In the genomic region with DNA sequence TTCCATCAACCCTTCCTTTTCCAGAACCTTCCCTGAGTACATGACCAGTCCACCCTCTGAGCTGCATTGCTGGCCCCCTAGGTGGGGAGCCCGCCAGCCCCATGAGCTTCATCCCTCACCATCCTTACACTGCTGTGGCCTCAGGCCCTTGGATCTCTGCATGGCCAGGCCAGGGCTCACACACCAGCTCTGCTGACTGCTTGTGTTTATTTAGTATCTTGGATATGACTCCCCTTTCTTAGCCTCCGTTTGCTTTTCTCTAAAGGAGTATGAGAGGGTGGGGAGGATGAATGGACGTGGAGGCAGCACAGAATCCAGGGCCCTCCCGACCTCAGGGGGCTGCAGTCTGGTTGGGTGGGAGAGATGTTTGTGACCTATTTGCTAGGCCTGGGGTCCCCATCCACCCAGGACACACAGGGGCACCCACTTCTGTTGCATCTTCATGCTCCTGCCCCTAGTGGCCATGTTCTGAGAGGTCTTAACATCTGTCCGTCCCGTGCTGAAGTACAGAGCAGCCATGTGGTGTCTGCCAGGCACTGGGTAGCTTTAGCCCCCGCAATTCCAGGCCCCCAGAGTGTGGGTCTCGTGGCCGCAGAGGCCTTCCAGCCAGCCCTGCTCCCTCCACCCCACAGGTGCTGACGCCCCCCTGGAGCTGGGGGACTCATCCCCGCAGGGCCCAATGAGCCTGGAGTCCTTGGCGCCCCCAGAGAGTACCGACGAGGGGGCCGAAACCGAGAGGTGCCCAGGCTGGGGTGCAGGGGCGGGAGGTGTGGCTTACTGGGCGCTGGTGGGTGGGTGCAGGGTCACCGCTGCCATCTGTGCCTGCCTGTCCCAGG, we compare ENCODE assay signal across 7 cellular contexts. TPM values are rescaled to one million over a fixed set of nuclear protein-coding genes. Genes with fewer than 3 reads are reported as not detected.
DNase-seq lines count a peak whose midpoint lies in the region; ATAC-seq and TF ChIP-seq lines count a peak whose summit lies in the region.
"Had no signal": no experiment of that assay in that cellular context is flagged by ENCODE, and none has a peak within 500 bp of the region (broad histone marks: within the 10 kb centered on the region; RNA-seq: fewer than 3 reads in every experiment).

No MANE protein-coding gene starts in this region.

- WGBS in esophagus muscularis mucosa = 80% methylated on average over 8 of the region's 19 CpGs

- no peak overlapping the region for H3K4me3 Mint-ChIP-seq in MCF 10A (ENCODE audit: unreplicated experiment)
- H3K4me3 Mint-ChIP-seq in type B pancreatic cell = no peak overlapping the region

- H3K27ac Mint-ChIP-seq in MCF 10A (ENCODE audit: low read depth, unreplicated experiment) (peak overlapping the region; percentile 20), type B pancreatic cell (no peak overlapping the region)

- TF ChIP-seq POLR2A in breast epithelium (IDR thresholded peaks at IDR 0.05) (no peak), esophagus muscularis mucosa (IDR thresholded peaks at IDR 0.05; ENCODE audit: low read depth) (no peak)

- H3K27me3 ChIP-seq in breast epithelium (no peaks in the 10 kb centered on the region), esophagus muscularis mucosa (no peaks in the 10 kb centered on the region)

- intact Hi-C loops in MCF 10A (cut with micrococcal nuclease) = loop anchor here (2.0 kb wide), 1 partner anchor 27 kb away; no protein-coding TSS in a partner anchor
- intact Hi-C loops in breast epithelium (cut with DNase I; ENCODE audit: low total_unique reads) = no loop called here
- intact Hi-C loops in esophagus muscularis mucosa (cut with DNase I) = no loop called here

- H3K36me3 ChIP-seq in breast epithelium = no peaks in the 10 kb centered on the region
- H3K36me3 ChIP-seq in esophagus muscularis mucosa = peaks cover 68 to 94% (median 86%) of the 10 kb centered on the region in 4 donors

- H3K36me3 Mint-ChIP-seq in MCF 10A (ENCODE audit: insufficient read depth, unreplicated experiment) = peaks cover 48% of the 10 kb centered on the region
- peaks cover 3% of the 10 kb centered on the region for H3K36me3 Mint-ChIP-seq in type B pancreatic cell

- no peaks in the 10 kb centered on the region for H3K4me1 ChIP-seq in breast epithelium
- H3K4me1 ChIP-seq in esophagus muscularis mucosa = no peaks in the 10 kb centered on the region

- POLR2A ChIA-PET in MCF 10A (lab: Yijun Ruan, JAX) = interaction anchor here (1.0 kb wide), 1 partner anchor 9 kb away, joined by 4 read pairs; no protein-coding TSS in a partner anchor

- CTCF ChIA-PET in MCF 10A (lab: Yijun Ruan, JAX) = interaction anchor here (0.6 to 1.1 kb wide), 4 partner anchors 10 to 284 kb away, joined by 3 to 4 read pairs (median 4); no protein-coding TSS in a partner anchor

- H3K9me3 Mint-ChIP-seq in MCF 10A (ENCODE audit: unreplicated experiment) (no peaks in the 10 kb centered on the region), type B pancreatic cell (no peaks in the 10 kb centered on the region)

- BruUV-seq in MCF 10A (replicated peaks; lab: Mats Ljungman, UMichigan) = no TSS peak

- DNase-seq in MCF 10A (ENCODE audit: unreplicated experiment) (no peak), breast epithelium (ENCODE audit: low spot score in 2 of 2) (no peak), astrocyte of the spinal cord (ENCODE audit: low read depth, low spot score) (no peak), type B pancreatic cell (ENCODE audit: extremely low spot score, unreplicated experiment) (no peak), esophagus muscularis mucosa (ENCODE audit: extremely low spot score) (no peak)
- DNase-seq: NCI-H2081 treated with DMSO at 0.1 percent for 48 hours had no signal

- H3K27me3 Mint-ChIP-seq in MCF 10A (ENCODE audit: insufficient read depth, unreplicated experiment) (no peaks in the 10 kb centered on the region), type B pancreatic cell (no peaks in the 10 kb centered on the region)

- peak; percentile 12 for TF ChIP-seq CTCF in MCF 10A (IDR thresholded peaks at IDR 0.05; ENCODE audit: unreplicated experiment)
- TF ChIP-seq CTCF in breast epithelium (IDR thresholded peaks at IDR 0.05) = no peak
- peak; percentile 38 for TF ChIP-seq CTCF in astrocyte of the spinal cord (IDR thresholded peaks at IDR 0.05; ENCODE audit: low read depth, low read length)
- peak; percentile 55 for TF ChIP-seq CTCF in type B pancreatic cell (conservative IDR thresholded peaks at IDR 0.05)
- TF ChIP-seq CTCF in esophagus muscularis mucosa (IDR thresholded peaks at IDR 0.05) = no peak

- TF ChIP-seq EP300 in esophagus muscularis mucosa (IDR thresholded peaks at IDR 0.05) = no peak

- no peak for ATAC-seq in HG03175 (IDR thresholded peaks at IDR 0.05; ENCODE audit: unreplicated experiment)

- H3K9me3 ChIP-seq in breast epithelium (no peaks in the 10 kb centered on the region), esophagus muscularis mucosa (no peaks in the 10 kb centered on the region)

- H3K4me3 ChIP-seq in breast epithelium (no peak overlapping the region), astrocyte of the spinal cord (ENCODE audit: low read depth, low read length) (no peak overlapping the region), esophagus muscularis mucosa (no peak overlapping the region)

- H3K27ac ChIP-seq in breast epithelium (no peak overlapping the region), esophagus muscularis mucosa (replicated peaks in 1 of 4) (no peak overlapping the region)

- H3K4me1 Mint-ChIP-seq in MCF 10A (ENCODE audit: insufficient read depth, unreplicated experiment) (no peaks in the 10 kb centered on the region), type B pancreatic cell (ENCODE audit: unreplicated experiment) (no peaks in the 10 kb centered on the region)

- in situ Hi-C loops in astrocyte of the spinal cord (cut with HindIII; ENCODE audit: low sequenced_read_pairs) = no loop called here

RNA-seq across cellular contexts. Expression of a gene that starts 13.0 kb away (rescaled TPM):
- total RNA-seq in MCF 10A (2022) (106 and 108 TPM in 2 replicates), breast epithelium (10 to 100 TPM; 55.0 to 61.9 (median 55.7) TPM), type B pancreatic cell (ENCODE audit: low replicate concordance) (51.7 and 58.9 TPM in 2 replicates), esophagus muscularis mucosa (10 to 100 TPM; 54.5 to 71.8 (median 59.7) TPM)

RNA-seq across cellular contexts. Expression of a gene that starts 18.9 kb away (rescaled TPM):
- not detected in 2 replicates for total RNA-seq in MCF 10A (2022)
- total RNA-seq in breast epithelium = 1 to 10 TPM in 2 of 3 donors, under 1 TPM in 1; 0.80 to 2.9 (median 1.8) TPM
- 0.48 and 0.52 TPM in 2 replicates for total RNA-seq in type B pancreatic cell (ENCODE audit: low replicate concordance)
- total RNA-seq in esophagus muscularis mucosa = 1 to 10 TPM in 1 of 4 donors, under 1 TPM in 1, not detected in 2; 0.71 to 2.2 TPM

RNA-seq across cellular contexts. Expression of a gene that starts 32.3 kb away (rescaled TPM):
- total RNA-seq in MCF 10A (2022) (0.34 TPM in 1 of 2 replicates, not detected in the other), breast epithelium (under 1 TPM in 1 of 3 donors, not detected in 2; 0.15 TPM), type B pancreatic cell (ENCODE audit: low replicate concordance) (0.17 and 0.24 TPM in 2 replicates), esophagus muscularis mucosa (under 1 TPM in 3 of 4 donors, not detected in 1; 0.32 to 0.42 (median 0.33) TPM)

RNA-seq across cellular contexts. Expression of a gene that starts 35.9 kb away (rescaled TPM):
- total RNA-seq in MCF 10A (2022) (3,060 and 3,357 TPM in 2 replicates), breast epithelium (1,000 to 10,000 TPM in 2 of 3 donors, 100 to 1,000 TPM in 1; 756 to 2,084 (median 1,264) TPM), type B pancreatic cell (ENCODE audit: low replicate concordance) (3,159 and 4,081 TPM in 2 replicates), esophagus muscularis mucosa (1,000 to 10,000 TPM in 3 of 4 donors, 100 to 1,000 TPM in 1; 893 to 1,378 (median 1,179) TPM)

RNA-seq across cellular contexts. Expression of a gene that starts 51.1 kb away (rescaled TPM):
- total RNA-seq in MCF 10A (2022) (not detected in 2 replicates), breast epithelium (not detected), type B pancreatic cell (ENCODE audit: low replicate concordance) (not detected in 2 replicates), esophagus muscularis mucosa (not detected)

Comparison
In these comparisons a context has a peak if more than half of its experiments do, and no peak if none do; other contexts are left out.
1. CTCF ChIP-seq: peak in MCF 10A (single experiment), astrocyte of the spinal cord (single experiment) and type B pancreatic cell (single experiment); none in breast epithelium (0 of 3) and esophagus muscularis mucosa (0 of 3).